2 cellular contexts compared by ENCODE assay signal in the genomic region with DNA sequence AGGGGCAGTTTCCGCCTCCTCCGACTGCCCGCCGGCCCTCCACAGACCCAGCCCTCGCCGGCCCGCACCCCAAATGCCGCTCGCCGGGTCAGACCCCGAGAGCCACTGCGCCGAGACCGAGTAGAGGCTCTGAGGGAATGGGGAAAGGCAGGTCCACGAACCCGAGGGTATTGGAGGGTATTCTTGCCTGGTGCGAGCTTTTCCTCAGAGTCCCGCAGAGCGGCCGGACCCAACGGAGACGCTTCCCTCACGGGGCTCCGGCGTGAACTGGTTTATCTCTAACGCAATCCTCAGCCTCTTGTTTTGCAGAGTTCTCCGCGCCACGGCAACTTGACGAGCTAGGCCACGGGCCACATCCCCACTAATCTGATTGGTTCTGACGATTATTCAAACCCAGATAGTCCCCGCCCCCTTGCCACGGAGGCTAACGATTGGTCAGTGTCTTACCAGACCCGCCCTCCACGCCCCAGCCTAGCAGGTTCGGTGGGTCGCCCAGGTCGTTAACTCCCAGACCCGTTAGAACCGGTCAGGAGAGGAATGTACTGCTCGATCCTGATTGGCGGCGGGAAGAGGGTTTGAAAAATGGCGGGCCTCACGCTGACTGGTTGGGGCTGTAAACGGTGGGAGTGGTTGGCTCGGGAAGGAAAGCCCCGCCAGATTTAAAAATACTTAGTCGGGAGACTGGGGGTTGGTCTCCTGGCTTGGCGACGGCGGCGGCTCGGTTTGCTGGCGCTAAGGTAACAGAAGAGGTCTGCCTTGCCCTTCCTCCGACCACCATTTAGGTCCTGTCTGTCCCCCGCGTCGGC.
TF ChIP-seq lines count a peak whose summit lies in the region.

TSS of gene HMGB2 (minus strand) at position 274 of the 806 bp plus-strand sequence. CDS start 709 bp downstream, outside the sequence.

TF ChIP-seq in HCT116, 20 proteins besides CTCF, POLR2A, EP300 and RAD21 (continued from another document):
- TF ChIP-seq, protein P1, sequence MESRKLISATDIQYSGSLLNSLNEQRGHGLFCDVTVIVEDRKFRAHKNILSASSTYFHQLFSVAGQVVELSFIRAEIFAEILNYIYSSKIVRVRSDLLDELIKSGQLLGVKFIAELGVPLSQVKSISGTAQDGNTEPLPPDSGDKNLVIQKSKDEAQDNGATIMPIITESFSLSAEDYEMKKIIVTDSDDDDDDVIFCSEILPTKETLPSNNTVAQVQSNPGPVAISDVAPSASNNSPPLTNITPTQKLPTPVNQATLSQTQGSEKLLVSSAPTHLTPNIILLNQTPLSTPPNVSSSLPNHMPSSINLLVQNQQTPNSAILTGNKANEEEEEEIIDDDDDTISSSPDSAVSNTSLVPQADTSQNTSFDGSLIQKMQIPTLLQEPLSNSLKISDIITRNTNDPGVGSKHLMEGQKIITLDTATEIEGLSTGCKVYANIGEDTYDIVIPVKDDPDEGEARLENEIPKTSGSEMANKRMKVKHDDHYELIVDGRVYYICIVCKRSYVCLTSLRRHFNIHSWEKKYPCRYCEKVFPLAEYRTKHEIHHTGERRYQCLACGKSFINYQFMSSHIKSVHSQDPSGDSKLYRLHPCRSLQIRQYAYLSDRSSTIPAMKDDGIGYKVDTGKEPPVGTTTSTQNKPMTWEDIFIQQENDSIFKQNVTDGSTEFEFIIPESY (IDR thresholded peaks at IDR 0.05; ENCODE audit: extremely low read depth, insufficient replicate concordance, low read length), result no peak
- TF ChIP-seq EZH2phosphoT487 (IDR thresholded peaks at IDR 0.05; ENCODE audit: borderline replicate concordance) (no peak), EGR1 (IDR thresholded peaks at IDR 0.05; ENCODE audit: low read depth) (no peak), SP1 (IDR thresholded peaks at IDR 0.05; ENCODE audit: low read depth) (peak; percentile 97), ATF3 (IDR thresholded peaks at IDR 0.05) (no peak), TCF7L2 (IDR thresholded peaks at IDR 0.05; ENCODE audit: borderline replicate concordance, extremely low read depth, insufficient read depth, insufficient read length) (peak; percentile 16), EZH2 (IDR thresholded peaks at IDR 0.05) (no peak), ZFX (IDR thresholded peaks at IDR 0.05) (peak; percentile 47), CBX3 (IDR thresholded peaks at IDR 0.05; ENCODE audit: low read depth) (no peak), ELF1 (IDR thresholded peaks at IDR 0.05; ENCODE audit: borderline replicate concordance, low read depth) (no peak), ZNF274 (IDR thresholded peaks at IDR 0.05; ENCODE audit: low read depth, low read length) (no peak), YY1 (IDR thresholded peaks at IDR 0.05; ENCODE audit: extremely low read depth, insufficient replicate concordance, low read depth, low read length) (peak; percentile 27), REST (IDR thresholded peaks at IDR 0.05; ENCODE audit: low read depth) (no peak)

TF ChIP-seq in neural cell, 6 proteins besides CTCF, POLR2A, EP300 and RAD21 (continued from another document):
- TF ChIP-seq REST (IDR thresholded peaks at IDR 0.05; ENCODE audit: borderline replicate concordance), result no peak
TF ChIP-seq in neural cell: peak in this region for 4.
